Comparison of ENCODE assay signal across 9 cellular contexts in the genomic region with DNA sequence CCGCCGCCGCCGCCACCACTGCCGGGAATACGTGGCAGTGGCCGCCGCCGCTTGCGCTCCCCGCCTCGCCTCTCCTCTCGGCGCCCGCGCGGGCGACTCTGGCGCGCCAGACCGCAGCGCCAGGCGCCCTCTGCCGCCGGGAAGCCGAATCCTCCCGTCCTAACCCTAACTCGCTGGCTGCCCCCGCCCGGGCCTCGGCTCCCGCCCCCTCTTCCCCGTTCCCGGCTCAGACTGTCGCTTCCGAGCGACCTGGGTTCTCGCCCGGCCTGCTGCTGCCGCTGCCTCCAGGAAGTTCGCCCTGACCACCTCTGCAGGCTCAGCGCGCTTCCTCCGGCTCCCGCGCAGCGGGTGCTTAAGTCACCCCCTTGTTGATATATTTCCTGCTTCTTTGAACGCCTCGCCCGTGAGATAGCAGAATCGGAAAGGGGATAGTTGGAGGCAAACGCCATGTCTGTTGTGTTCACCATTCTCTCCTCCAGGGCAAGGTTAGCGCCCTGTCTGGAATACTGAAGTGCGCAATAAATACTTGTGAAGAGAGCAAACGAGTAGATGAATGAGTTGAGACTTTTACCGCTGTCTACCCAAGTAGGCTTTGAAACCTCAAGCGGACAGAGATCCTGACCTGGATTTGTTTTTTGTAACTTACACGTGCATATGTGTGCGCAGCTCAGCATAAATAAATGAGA. TPM values are rescaled to one million over a fixed set of nuclear protein-coding genes. Genes with fewer than 3 reads are reported as not detected.
A peak's percentile ranks its signal among the peaks of the same experiment; 100 is the strongest.
DNase-seq lines count a peak whose midpoint lies in the region; ATAC-seq and TF ChIP-seq lines count a peak whose summit lies in the region.
"Had no signal": no experiment of that assay in that cellular context is flagged by ENCODE, and none has a peak within 500 bp of the region (broad histone marks: within the 10 kb centered on the region; RNA-seq: fewer than 3 reads in every experiment).

A gene with protein sequence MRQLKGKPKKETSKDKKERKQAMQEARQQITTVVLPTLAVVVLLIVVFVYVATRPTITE (minus strand): TSS at position 100 of the 686 bp plus-strand sequence. CDS start 64,202 bp downstream, outside the sequence.

- H3K4me3 Mint-ChIP-seq in activated CD4-positive, alpha-beta T cell treated with anti-CD3 and anti-CD28 coated beads for 36 hours: peak within 1 kb of the TSS; percentile 89

- no peaks in the 10 kb centered on the region for H3K36me3 Mint-ChIP-seq in activated CD4-positive, alpha-beta T cell treated with anti-CD3 and anti-CD28 coated beads for 36 hours (ENCODE audit: low read depth)

- no peaks in the 10 kb centered on the region for H3K36me3 ChIP-seq in BJ (ENCODE audit: control insufficient read depth, insufficient read depth, low read length)

- intact Hi-C loops in activated CD4-positive, alpha-beta T cell treated with anti-CD3 and anti-CD28 coated beads for 36 hours (cut with DNase I, micrococcal nuclease): loop anchor here (1.0 to 10.0 kb wide), 8 partner anchors 117 to 949 kb away; a partner anchor contains a TSS
- intact Hi-C loops in left colon (cut with DNase I, micrococcal nuclease): loop anchor here in 1 of 2 donors (5.0 to 10.0 kb wide), 2 partner anchors 101 to 306 kb away; no protein-coding TSS in a partner anchor

- peak within 1 kb of the TSS; percentile 86 for H3K27ac Mint-ChIP-seq in activated CD4-positive, alpha-beta T cell treated with anti-CD3 and anti-CD28 coated beads for 36 hours

- H3K4me1 Mint-ChIP-seq in activated CD4-positive, alpha-beta T cell treated with anti-CD3 and anti-CD28 coated beads for 36 hours: peaks cover 30% of the 10 kb centered on the region

- H3K27ac ChIP-seq in cingulate gyrus (ENCODE audit: low read depth, low read length): peak within 1 kb of the TSS; percentile 69
- H3K27ac ChIP-seq: epithelial cell of prostate had no signal

- ATAC-seq in HG03442 (IDR thresholded peaks at IDR 0.05; ENCODE audit: unreplicated experiment): peak; percentile 66
- ATAC-seq in activated CD4-positive, alpha-beta T cell treated with anti-CD3 and anti-CD28 coated beads for 36 hours: peak; percentile 81
- ATAC-seq in left colon: peak; percentile 92

- H3K27me3 ChIP-seq in BJ (ENCODE audit: control insufficient read depth, insufficient read depth, low read length): peaks cover 3% of the 10 kb centered on the region

- H3K9me3 Mint-ChIP-seq in activated CD4-positive, alpha-beta T cell treated with anti-CD3 and anti-CD28 coated beads for 36 hours (ENCODE audit: low read depth): no peaks in the 10 kb centered on the region

- peak; percentile 66 for TF ChIP-seq CTCF in BJ (IDR thresholded peaks at IDR 0.05; ENCODE audit: insufficient read depth, low read depth, low read length)

- CTCF ChIA-PET in BJ (lab: Yijun Ruan, JAX): interaction anchor here (1.1 to 3.0 kb wide), 5 partner anchors 11 to 309 kb away, joined by 3 to 24 read pairs (median 3); no protein-coding TSS in a partner anchor
- CTCF ChIA-PET in activated CD4-positive, alpha-beta T cell treated with anti-CD3 and anti-CD28 coated beads for 36 hours (lab: Charles Lee): interaction anchor here (0.9 kb wide), 1 partner anchor 309 kb away, joined by 3 read pairs; no protein-coding TSS in a partner anchor

- H3K27me3 Mint-ChIP-seq in activated CD4-positive, alpha-beta T cell treated with anti-CD3 and anti-CD28 coated beads for 36 hours: no peaks in the 10 kb centered on the region

- DNase-seq in BJ (ENCODE audit: low read depth): peak; percentile 14
- DNase-seq in GM19240 (ENCODE audit: insufficient read length, low spot score): peak; percentile 72
- peak; percentile 72 for DNase-seq in NCI-H510A (lab: John Stamatoyannopoulos, UW)
- peak; percentile 88 for DNase-seq in activated CD4-positive, alpha-beta T cell treated with anti-CD3 and anti-CD28 coated beads for 36 hours
- peak; percentile 85 to 91 for DNase-seq in left colon
- DNase-seq in stimulated activated CD4-positive, alpha-beta T cell treated with anti-CD3 and anti-CD28 coated beads, Interleukin-1b, Interleukin-23, amount 100 ng/mL, for 48 hours: peak; percentile 68

- POLR2A ChIA-PET in BJ (lab: Charles Lee): no interaction called here
- POLR2A ChIA-PET in activated CD4-positive, alpha-beta T cell treated with anti-CD3 and anti-CD28 coated beads for 36 hours (lab: Charles Lee): no interaction called here

- peak within 1 kb of the TSS; percentile 77 for H3K4me3 ChIP-seq in BJ (ENCODE audit: low read depth, low read length)

RNA-seq across cellular contexts. Expression of the gene that starts here (rescaled TPM):
- polyA plus RNA-seq in BJ (2011; rRNA removed): 11.9 and 12.8 TPM in 2 replicates
- polyA minus RNA-seq in BJ (2011; rRNA and poly(A)+ RNA removed): 6.4 and 6.7 TPM in 2 replicates
- total RNA-seq in activated CD4-positive, alpha-beta T cell treated with anti-CD3 and anti-CD28 coated beads for 36 hours: 10 to 100 TPM; 24.5 to 24.6 TPM
- total RNA-seq in left colon: 10 to 100 TPM; 56.8 to 74.8 TPM

Comparison
In these comparisons a context has a peak if more than half of its experiments do, and no peak if none do; other contexts are left out.
1. Peak in every context shown above with its lines: DNase-seq, ATAC-seq, H3K4me3 ChIP-seq and H3K27ac ChIP-seq.
2. DNase-seq: peak in every context shown above with its lines; median percentile 88 in activated CD4-positive, alpha-beta T cell treated with anti-CD3 and anti-CD28 coated beads for 36 hours; 88 in left colon; 72 in GM19240; 72 in NCI-H510A; 68 in stimulated activated CD4-positive, alpha-beta T cell treated with anti-CD3 and anti-CD28 coated beads, Interleukin-1b, Interleukin-23, amount 100 ng/mL, for 48 hours; 14 in BJ.